Comparison of ENCODE assay signal across 14 cellular contexts in genomic region chr17:2250140-2251095, GRCh38. TPM values are rescaled to one million over a fixed set of nuclear protein-coding genes. Genes with fewer than 3 reads are reported as not detected.
DNase-seq lines count a peak whose midpoint lies in the region; TF ChIP-seq lines count a peak whose summit lies in the region.
"Had no signal": no experiment of that assay in that cellular context is flagged by ENCODE, and none has a peak within 500 bp of the region (broad histone marks: within the 10 kb centered on the region; RNA-seq: fewer than 3 reads in every experiment).

No MANE protein-coding gene starts in this region.

- H4K20me1 ChIP-seq in PC-9 (ENCODE audit: insufficient read depth), result no peaks in the 10 kb centered on the region

- no TSS peak for BruUV-seq in PC-9 (replicated peaks; lab: Mats Ljungman, UMichigan)

- H3K36me3 ChIP-seq in SJCRH30, result no peaks in the 10 kb centered on the region
- H3K36me3 ChIP-seq in PC-9 (ENCODE audit: low read depth), result no peaks in the 10 kb centered on the region

- H3K4me1 ChIP-seq in SJCRH30, result no peaks in the 10 kb centered on the region
- H3K4me1 ChIP-seq in PC-9 (replicated peaks; ENCODE audit: insufficient read depth), result no peaks in the 10 kb centered on the region

- no peak overlapping the region for H3K4me2 ChIP-seq in PC-9

- CTCF ChIA-PET in PC-9 (lab: Charles Lee), result no interaction called here

- H3K27ac ChIP-seq in SJCRH30, result no peak overlapping the region
- H3K27ac ChIP-seq in PC-9, result no peak overlapping the region
- H3K27ac ChIP-seq: adrenal gland, dorsolateral prefrontal cortex, gastrocnemius medialis had no signal

- DNase-seq in HCEC 1CT (peak; percentile 57), amniotic epithelial cell (ENCODE audit: low read depth) (peak; percentile 90), SJCRH30 (no peak), PC-9 (no peak), AG08396 (ENCODE audit: low spot score) (no peak)
- peak; percentile 14 for DNase-seq in activated CD4-positive, alpha-beta T cell treated with anti-CD3 and anti-CD28 coated beads, Interleukin-2, amount 50 U/mL, for 1 hour
- DNase-seq in stimulated activated CD4-positive, alpha-beta T cell treated with anti-CD3 and anti-CD28 coated beads, Interleukin-4, amount 100 ng/mL, for 24 hours, result peak; percentile 37
- DNase-seq in activated CD4-positive, CD25-positive, alpha-beta regulatory T cell treated with anti-CD3 and anti-CD28 coated beads, Interleukin-2, amount 50 U/mL, for 72 hours, result no peak
- DNase-seq: adrenal gland, dorsolateral prefrontal cortex, gastrocnemius medialis, NCI-H2171 treated with DMSO at 0.1 percent for 48 hours, spleen had no signal

- H3K9me3 ChIP-seq in SJCRH30 (replicated peaks) (no peaks in the 10 kb centered on the region), PC-9 (ENCODE audit: insufficient read depth, low read depth) (no peaks in the 10 kb centered on the region)
- H3K9me3 ChIP-seq: adrenal gland, gastrocnemius medialis, spleen had no signal

- intact Hi-C loops in PC-9 (cut with micrococcal nuclease; ENCODE audit: unreplicated experiment), result no loop called here

- H3K79me2 ChIP-seq in PC-9 (ENCODE audit: low read depth), result no peaks in the 10 kb centered on the region

- H2AFZ ChIP-seq in PC-9, result no peak overlapping the region

- POLR2A ChIA-PET in PC-9 (lab: Charles Lee; ENCODE audit: unreplicated experiment), result no interaction called here

- peaks cover 8% of the 10 kb centered on the region; the same call in 1 of the 2 replicates for H3F3A ChIP-seq in PC-9 (ENCODE audit: insufficient read depth, low read depth)

- TF ChIP-seq CTCF in PC-9 (conservative IDR thresholded peaks at IDR 0.05), result no peak

- no peak overlapping the region for H3K4me3 ChIP-seq in SJCRH30
- H3K4me3 ChIP-seq in PC-9, result no peak overlapping the region
- H3K4me3 ChIP-seq: adrenal gland, dorsolateral prefrontal cortex, gastrocnemius medialis, K562, spleen had no signal

- no peaks in the 10 kb centered on the region for H3K9me2 ChIP-seq in PC-9 (ENCODE audit: insufficient read depth)

- no peaks in the 10 kb centered on the region for H3K27me3 ChIP-seq in SJCRH30
- H3K27me3 ChIP-seq in PC-9 (ENCODE audit: insufficient read depth, low read depth), result no peaks in the 10 kb centered on the region
- H3K27me3 ChIP-seq: adrenal gland, dorsolateral prefrontal cortex, gastrocnemius medialis, spleen had no signal

RNA-seq across cellular contexts. Expression of gene SMG6, which starts 53.2 kb away (rescaled TPM):
- total RNA-seq in SJCRH30 (2014; rRNA removed; shearing (Covaris generic)), result 10.5 and 13.0 TPM in 2 replicates
- total RNA-seq in PC-9 (2021), result 43.1 and 49.4 TPM in 2 replicates

RNA-seq across cellular contexts. Expression of gene SRR, which starts 53.3 kb away (rescaled TPM):
- 6.3 and 8.7 TPM in 2 replicates for total RNA-seq in SJCRH30 (2014; rRNA removed; shearing (Covaris generic))
- total RNA-seq in PC-9 (2021), result 41.8 and 52.3 TPM in 2 replicates

Comparison
In these comparisons a context has a peak if more than half of its experiments do, and no peak if none do; other contexts are left out.
1. DNase-seq: peak in HCEC 1CT (single experiment), activated CD4-positive, alpha-beta T cell treated with anti-CD3 and anti-CD28 coated beads, Interleukin-2, amount 50 U/mL, for 1 hour (single experiment), amniotic epithelial cell (single experiment) and stimulated activated CD4-positive, alpha-beta T cell treated with anti-CD3 and anti-CD28 coated beads, Interleukin-4, amount 100 ng/mL, for 24 hours (single experiment); none in SJCRH30 (0 of 2), PC-9 (0 of 2), activated CD4-positive, CD25-positive, alpha-beta regulatory T cell treated with anti-CD3 and anti-CD28 coated beads, Interleukin-2, amount 50 U/mL, for 72 hours (single experiment) and AG08396 (single experiment).